Comparison of ENCODE assay signal across 21 cellular contexts in the genomic region with DNA sequence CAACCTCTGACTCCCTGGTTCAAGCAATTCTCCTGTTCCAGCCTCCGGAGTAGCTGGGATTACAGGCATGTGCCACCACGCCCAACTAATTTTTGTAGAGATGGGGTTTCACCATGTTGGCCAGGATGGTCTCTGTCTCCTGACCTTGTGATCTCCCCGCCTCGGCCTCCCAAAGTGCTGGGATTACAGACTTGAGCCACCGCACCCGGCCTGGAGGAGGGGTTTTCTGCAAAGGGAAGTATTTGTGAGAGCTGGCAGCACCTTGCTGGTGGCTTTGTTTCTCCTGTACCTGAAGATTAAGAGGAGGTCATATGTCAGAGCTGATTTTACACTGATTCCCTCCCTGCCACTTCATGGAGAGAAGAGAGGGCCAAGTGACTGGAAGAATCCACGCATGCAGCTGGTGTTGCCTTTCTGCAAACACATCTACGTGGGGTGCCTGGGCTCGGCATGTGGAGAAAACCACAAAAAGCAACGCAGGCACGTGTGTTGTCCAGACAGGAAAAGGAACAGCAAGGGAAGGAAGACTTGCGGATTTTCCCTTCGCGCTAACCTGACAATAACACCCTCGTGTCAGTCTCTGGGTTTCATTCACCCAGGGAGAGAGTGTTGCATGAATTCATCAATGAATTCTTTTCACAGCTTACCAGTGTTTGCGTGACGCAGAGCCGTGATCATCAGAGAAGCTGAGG.
DNase-seq lines count a peak whose midpoint lies in the region; ATAC-seq and TF ChIP-seq lines count a peak whose summit lies in the region.
"Had no signal": no experiment of that assay in that cellular context is flagged by ENCODE, and none has a peak within 500 bp of the region (broad histone marks: within the 10 kb centered on the region; RNA-seq: fewer than 3 reads in every experiment).

No MANE protein-coding gene starts in this region.

- peaks cover 9% of the 10 kb centered on the region for H3K4me1 ChIP-seq in cardiac muscle cell (ENCODE audit: low read depth)
- peaks cover 80% of the 10 kb centered on the region for H3K4me1 ChIP-seq in left ventricle myocardium inferior

- H3K27me3 ChIP-seq in cardiac muscle cell (no peaks in the 10 kb centered on the region), left ventricle myocardium inferior (ENCODE audit: low read depth) (no peaks in the 10 kb centered on the region)
- H3K27me3 ChIP-seq: esophagus squamous epithelium, uterus had no signal

- intact Hi-C loops in left ventricle myocardium inferior (cut with micrococcal nuclease): no loop called here

- H3K4me3 ChIP-seq in cardiac muscle cell: no peak overlapping the region
- no peak overlapping the region for H3K4me3 ChIP-seq in left ventricle myocardium inferior
- H3K4me3 ChIP-seq: esophagus squamous epithelium, uterus had no signal

- DNase-seq in cardiac muscle cell (ENCODE audit: low read depth in 1 of 2, low spot score in 1 of 2) (no peak), left ventricle myocardium inferior (no peak), astrocyte of the hippocampus (ENCODE audit: low read depth, low spot score) (peak; percentile 55), glomerular visceral epithelial cell (ENCODE audit: extremely low spot score) (peak; percentile 52), smooth muscle cell of the brain vasculature (ENCODE audit: low read depth, low spot score) (peak; percentile 49), substantia nigra (lab: John Stamatoyannopoulos, UW) (no peak), mucosa of gallbladder (ENCODE audit: low spot score) (no peak)
- DNase-seq: activated CD4-positive, alpha-beta T cell treated with anti-CD3 and anti-CD28 coated beads, Interleukin-2, amount 10 ng/mL, durations not matched to agents 24 days and 14 days; effector CD8-positive, alpha-beta T cell; esophagus squamous epithelium; glutamatergic neuron; HFFc6; MM.1S; NCI-H146; NCI-H526 treated with DMSO at 0.1 percent for 48 hours; stimulated activated CD8-positive, alpha-beta memory T cell treated with anti-CD3 and anti-CD28 coated beads, Interleukin-4, amount 100 ng/mL, for 48 hours; T-cell; uterus had no signal

- H3K36me3 ChIP-seq in cardiac muscle cell (no peaks in the 10 kb centered on the region), left ventricle myocardium inferior (no peaks in the 10 kb centered on the region)
- H3K36me3 ChIP-seq: esophagus squamous epithelium, uterus had no signal

- H3K27ac ChIP-seq in cardiac muscle cell (peak overlapping the region; percentile 14), left ventricle myocardium inferior (replicated peaks) (no peak overlapping the region), substantia nigra (ENCODE audit: low read depth, low read length, poor library complexity, severe bottlenecking) (no peak overlapping the region)
- H3K27ac ChIP-seq: C4-2B, HL-60, uterus had no signal

- H3K9me3 ChIP-seq in cardiac muscle cell (ENCODE audit: low read depth) (no peaks in the 10 kb centered on the region), left ventricle myocardium inferior (replicated peaks) (no peaks in the 10 kb centered on the region)
- H3K9me3 ChIP-seq: esophagus squamous epithelium, uterus had no signal

- TF ChIP-seq CTCF in cardiac muscle cell (IDR thresholded peaks at IDR 0.05; ENCODE audit: low read depth, low read length) (no peak), left ventricle myocardium inferior (IDR thresholded peaks at IDR 0.05; ENCODE audit: borderline replicate concordance) (no peak)

- no peak for ATAC-seq in GM19324 (IDR thresholded peaks at IDR 0.05; ENCODE audit: low FRiP score, unreplicated experiment)
- ATAC-seq: T-cell had no signal

Comparison
In these comparisons a context has a peak if more than half of its experiments do, and no peak if none do; other contexts are left out.
1. DNase-seq: peak in astrocyte of the hippocampus (single experiment), glomerular visceral epithelial cell (single experiment) and smooth muscle cell of the brain vasculature (single experiment); none in cardiac muscle cell (0 of 2), left ventricle myocardium inferior (single experiment), substantia nigra (0 of 49) and mucosa of gallbladder (single experiment).